Comparison of ENCODE assay signal across 11 cellular contexts in genomic region chr15:100764778-100765457, GRCh38.
DNase-seq lines count a peak whose midpoint lies in the region; ATAC-seq and TF ChIP-seq lines count a peak whose summit lies in the region.
"Had no signal": no experiment of that assay in that cellular context is flagged by ENCODE, and none has a peak within 500 bp of the region (broad histone marks: within the 10 kb centered on the region; RNA-seq: fewer than 3 reads in every experiment).

No MANE protein-coding gene starts in this region.

- H3K4me1 ChIP-seq in neural progenitor cell = peaks cover 16% of the 10 kb centered on the region
- H3K4me1 ChIP-seq: left ventricle myocardium inferior had no signal

- no peak overlapping the region for H3K9ac ChIP-seq in neural progenitor cell

- no peaks in the 10 kb centered on the region for H3K36me3 Mint-ChIP-seq in chondrocyte (ENCODE audit: low read depth)
- H3K36me3 Mint-ChIP-seq in neural progenitor cell = no peaks in the 10 kb centered on the region

- H3K4me2 ChIP-seq in neural progenitor cell = no peak overlapping the region

- H3K4me3 ChIP-seq in neural progenitor cell = no peak overlapping the region
- H3K4me3 ChIP-seq: left ventricle myocardium inferior had no signal

- H3K27ac Mint-ChIP-seq in chondrocyte (ENCODE audit: unreplicated experiment) (peak overlapping the region; percentile 46), neural progenitor cell (no peak overlapping the region)

- no peaks in the 10 kb centered on the region for H3K27me3 ChIP-seq in neural progenitor cell

- H2AFZ ChIP-seq in neural progenitor cell (replicated peaks) = peak overlapping the region; percentile 47

- H3K9me3 ChIP-seq in neural progenitor cell (ENCODE audit: low read depth) = no peaks in the 10 kb centered on the region
- H3K9me3 ChIP-seq: left ventricle myocardium inferior had no signal

- DNase-seq in COR-L47 (lab: John Stamatoyannopoulos, UW) (peak; percentile 54), LHCN-M2 (ENCODE audit: low read depth) (peak; percentile 73), chondrocyte (ENCODE audit: low spot score) (peak; percentile 72), neural progenitor cell (ENCODE audit: low spot score) (no peak), NCI-H1105 treated with DMSO at 0.1 percent for 48 hours (lab: John Stamatoyannopoulos, UW) (no peak), medulla oblongata (ENCODE audit: extremely low spot score) (no peak), NCI-H2171 (lab: John Stamatoyannopoulos, UW) (no peak)
- DNase-seq: left ventricle myocardium inferior, right cardiac atrium, WERI-Rb-1 had no signal

- no peaks in the 10 kb centered on the region for H3K79me2 ChIP-seq in neural progenitor cell (ENCODE audit: low read depth)

- no peaks in the 10 kb centered on the region for H3F3A ChIP-seq in neural progenitor cell (ENCODE audit: low read depth)

- peaks cover 23% of the 10 kb centered on the region for H3K4me1 Mint-ChIP-seq in chondrocyte (ENCODE audit: low read depth)
- H3K4me1 Mint-ChIP-seq in neural progenitor cell = peaks cover 15% of the 10 kb centered on the region

- H4K20me1 ChIP-seq in neural progenitor cell (ENCODE audit: low read depth) = no peaks in the 10 kb centered on the region

- TF ChIP-seq CTCF in chondrocyte (IDR thresholded peaks at IDR 0.05) = no peak
- TF ChIP-seq CTCF in neural progenitor cell (IDR thresholded peaks at IDR 0.05) = no peak

- H3K9me3 Mint-ChIP-seq in chondrocyte (ENCODE audit: low read depth) (no peaks in the 10 kb centered on the region), neural progenitor cell (no peaks in the 10 kb centered on the region)

- H3K4me3 Mint-ChIP-seq in chondrocyte (ENCODE audit: unreplicated experiment) = no peak overlapping the region
- H3K4me3 Mint-ChIP-seq in neural progenitor cell = no peak overlapping the region

- ATAC-seq in GM21619 (IDR thresholded peaks at IDR 0.05; ENCODE audit: unreplicated experiment) = no peak
- ATAC-seq: right cardiac atrium had no signal

- no peak overlapping the region for H3K27ac ChIP-seq in neural progenitor cell
- H3K27ac ChIP-seq: left ventricle myocardium inferior had no signal

- H3K36me3 ChIP-seq in neural progenitor cell = no peaks in the 10 kb centered on the region
- H3K36me3 ChIP-seq: left ventricle myocardium inferior, WERI-Rb-1 had no signal

- H3K27me3 Mint-ChIP-seq in chondrocyte (ENCODE audit: low read depth) (peaks cover 5% of the 10 kb centered on the region), neural progenitor cell (ENCODE audit: insufficient read depth, low read depth) (peaks cover 7% of the 10 kb centered on the region)

Comparison
In these comparisons a context has a peak if more than half of its experiments do, and no peak if none do; other contexts are left out.
1. DNase-seq: peak in COR-L47 (single experiment), LHCN-M2 (single experiment) and chondrocyte (single experiment); none in neural progenitor cell (single experiment), NCI-H1105 treated with DMSO at 0.1 percent for 48 hours (single experiment), medulla oblongata (single experiment) and NCI-H2171 (single experiment).